ENCODE assay signal across 8 cellular contexts in genomic region chr14:99479160-99479902, GRCh38. TPM values are rescaled to one million over a fixed set of nuclear protein-coding genes. Genes with fewer than 3 reads are reported as not detected.
A peak's percentile ranks its signal among the peaks of the same experiment; 100 is the strongest.
DNase-seq lines count a peak whose midpoint lies in the region; ATAC-seq and TF ChIP-seq lines count a peak whose summit lies in the region.

No MANE protein-coding gene starts in this region.

- H3K36me3 ChIP-seq in WERI-Rb-1 (no peaks in the 10 kb centered on the region), gastroesophageal sphincter (no peaks in the 10 kb centered on the region), gastrocnemius medialis (no peaks in the 10 kb centered on the region)

- DNase-seq in WERI-Rb-1 (no peak), gastrocnemius medialis (no peak), NCI-H2196 (lab: John Stamatoyannopoulos, UW; ENCODE audit: unreplicated experiment) (no peak), NCI-H345 (lab: John Stamatoyannopoulos, UW) (no peak), NCI-H69 (lab: John Stamatoyannopoulos, UW) (no peak)

- 12 to 16% methylated on average over 9 to 18 of the region's 18 CpGs for WGBS in gastroesophageal sphincter (ENCODE audit: low coverage in 1 of 2), 2 donors

- H3K4me1 ChIP-seq in gastroesophageal sphincter (peaks cover 0 to 64% (median 28%) of the 10 kb centered on the region in 3 donors), gastrocnemius medialis (peaks cover 60 to 68% of the 10 kb centered on the region in 2 donors)

- in situ Hi-C loops in gastrocnemius medialis (cut with MboI; ENCODE audit: low sequenced_read_pairs in 4 of 4) = no loop called here

- TF ChIP-seq CTCF in GM12875 (IDR thresholded peaks at IDR 0.05; ENCODE audit: borderline replicate concordance, insufficient read depth, low read depth, low read length) = no peak
- TF ChIP-seq CTCF in WERI-Rb-1 (IDR thresholded peaks at IDR 0.05; ENCODE audit: low read depth, low read length) = no peak
- no peak for TF ChIP-seq CTCF in gastroesophageal sphincter (IDR thresholded peaks at IDR 0.05)
- no peak for TF ChIP-seq CTCF in gastrocnemius medialis (IDR thresholded peaks at IDR 0.05 in 4 of 5, conservative IDR thresholded peaks at IDR 0.05 in 1 of 5)

- peak overlapping the region; percentile 84 for H3K27ac ChIP-seq in WERI-Rb-1
- H3K27ac ChIP-seq in gastroesophageal sphincter = peak overlapping the region; percentile 71 to 98 (median 98)
- peak overlapping the region; percentile 92 to 98 (median 95) for H3K27ac ChIP-seq in gastrocnemius medialis

- H3K9me3 ChIP-seq in WERI-Rb-1 (ENCODE audit: severe bottlenecking) = no peaks in the 10 kb centered on the region
- H3K9me3 ChIP-seq in gastroesophageal sphincter = no peaks in the 10 kb centered on the region
- no peaks in the 10 kb centered on the region for H3K9me3 ChIP-seq in gastrocnemius medialis

- ATAC-seq in gastroesophageal sphincter (no peak), gastrocnemius medialis (no peak), GM19463 (IDR thresholded peaks at IDR 0.05; ENCODE audit: unreplicated experiment) (no peak)

- TF ChIP-seq POLR2A in gastroesophageal sphincter (IDR thresholded peaks at IDR 0.05) (no peak), gastrocnemius medialis (IDR thresholded peaks at IDR 0.05) (no peak)

- H3K4me3 ChIP-seq in GM12875 (ENCODE audit: low read depth, low read length) = peak overlapping the region; percentile 83
- peak overlapping the region; percentile 74 for H3K4me3 ChIP-seq in WERI-Rb-1 (ENCODE audit: low read depth, low read length)
- peak overlapping the region; percentile 54 to 88 for H3K4me3 ChIP-seq in gastroesophageal sphincter
- peak overlapping the region; percentile 62 to 93 (median 75) for H3K4me3 ChIP-seq in gastrocnemius medialis

- H3K27me3 ChIP-seq in WERI-Rb-1 (ENCODE audit: insufficient read depth, low read depth, severe bottlenecking) (no peaks in the 10 kb centered on the region), gastroesophageal sphincter (no peaks in the 10 kb centered on the region), gastrocnemius medialis (no peaks in the 10 kb centered on the region)

- no peak for TF ChIP-seq EP300 in gastroesophageal sphincter (IDR thresholded peaks at IDR 0.05)

- intact Hi-C loops in gastrocnemius medialis (cut with DNase I; ENCODE audit: low total_unique reads) = no loop called here

RNA-seq across cellular contexts. Expression of gene SETD3, which starts 1.3 kb away (rescaled TPM):
- total RNA-seq in gastroesophageal sphincter (100 to 1,000 TPM; 127 to 184 (median 162) TPM), gastrocnemius medialis (100 to 1,000 TPM; 116 to 170 (median 117) TPM)

RNA-seq across cellular contexts. Expression of gene CCNK, which starts 1.9 kb away (rescaled TPM):
- total RNA-seq in gastroesophageal sphincter = 10 to 100 TPM; 17.1 to 26.8 (median 20.7) TPM
- total RNA-seq in gastrocnemius medialis = 10 to 100 TPM; 15.0 to 35.3 (median 19.1) TPM
